In genomic region chr9:124399323-124399962, GRCh38 we compare ENCODE assay signal across 12 cellular contexts. TPM values are rescaled to one million over a fixed set of nuclear protein-coding genes. Genes with fewer than 3 reads are reported as not detected.
DNase-seq lines count a peak whose midpoint lies in the region; ATAC-seq and FAIRE-seq lines count a peak whose summit lies in the region.
"Had no signal": no experiment of that assay in that cellular context is flagged by ENCODE, and none has a peak within 500 bp of the region (broad histone marks: within the 10 kb centered on the region; RNA-seq: fewer than 3 reads in every experiment).

No MANE protein-coding gene starts in this region.

- H3K27me3 ChIP-seq in BLaER1 (no peaks in the 10 kb centered on the region), adipocyte (replicated peaks; ENCODE audit: control insufficient read depth, insufficient read depth, low read length) (no peaks in the 10 kb centered on the region)

- no peak overlapping the region for H3K27ac ChIP-seq in BLaER1

- H3K4me3 ChIP-seq in BLaER1, result no peak overlapping the region
- H3K4me3 ChIP-seq in adipocyte (ENCODE audit: low read length), result peak overlapping the region; percentile 38
- H3K4me3 ChIP-seq: coronary artery had no signal

- peaks cover 97% of the 10 kb centered on the region for H3K36me3 ChIP-seq in BLaER1
- peaks cover 61% of the 10 kb centered on the region for H3K36me3 ChIP-seq in adipocyte (ENCODE audit: control insufficient read depth, insufficient read depth, low read length, severe bottlenecking)

- FAIRE-seq in HTR-8/SVneo (lab: Jason Lieb, UNC), result no peak

- H3K4me2 ChIP-seq in BLaER1, result no peak overlapping the region

- H3K4me1 ChIP-seq in BLaER1 (peaks cover 14% of the 10 kb centered on the region), adipocyte (ENCODE audit: control insufficient read depth, insufficient read depth, low read length) (peaks cover 24% of the 10 kb centered on the region)

- DNase-seq in adipocyte (ENCODE audit: low read depth) (no peak), foreskin melanocyte (peak; percentile 69), pons (ENCODE audit: low spot score) (peak; percentile 31), GF-D8 (lab: John Stamatoyannopoulos, UW) (no peak), HTR-8/SVneo (ENCODE audit: insufficient read length, low spot score) (no peak)
- DNase-seq: activated CD8-positive, alpha-beta T cell treated with anti-CD3 and anti-CD28 coated beads, Interleukin-2, amount 10 ng/mL, durations not matched to agents 7 days and 5 days; SHP77 had no signal

- H3K9me3 ChIP-seq in BLaER1 (no peaks in the 10 kb centered on the region), adipocyte (ENCODE audit: control insufficient read depth, low read length) (no peaks in the 10 kb centered on the region)

- peaks cover 98% of the 10 kb centered on the region for H4K20me1 ChIP-seq in BLaER1

- ATAC-seq in GM18858 (IDR thresholded peaks at IDR 0.05; ENCODE audit: unreplicated experiment) (no peak), esophagus mucosa (no peak)
- ATAC-seq: activated CD8-positive, alpha-beta T cell treated with anti-CD3 and anti-CD28 coated beads, Interleukin-2, amount 10 ng/mL, durations not matched to agents 7 days and 5 days had no signal

- H3K9ac ChIP-seq in BLaER1, result peak overlapping the region; percentile 15; the same call in 1 of the 2 replicates
- peak overlapping the region; percentile 43 for H3K9ac ChIP-seq in adipocyte (ENCODE audit: low read length)

RNA-seq across cellular contexts. Expression of gene PSMB7, which starts 15.8 kb away (rescaled TPM):
- total RNA-seq in esophagus mucosa, result 140 TPM

RNA-seq across cellular contexts. Expression of gene ADGRD2, which starts 50.8 kb away (rescaled TPM):
- total RNA-seq in esophagus mucosa, result 0.08 TPM
- total RNA-seq: activated CD8-positive, alpha-beta T cell treated with anti-CD3 and anti-CD28 coated beads, Interleukin-2, amount 10 ng/mL, durations not matched to agents 7 days and 5 days; liver had no signal

Comparison
In these comparisons a context has a peak if more than half of its experiments do, and no peak if none do; other contexts are left out.
1. DNase-seq: peak in foreskin melanocyte (single experiment) and pons (single experiment); none in adipocyte (single experiment), GF-D8 (single experiment) and HTR-8/SVneo (single experiment).